8 cellular contexts compared by ENCODE assay signal in genomic region chrX:128142745-128143144, GRCh38.
"Had no signal": no experiment of that assay in that cellular context is flagged by ENCODE, and none has a peak within 500 bp of the region (broad histone marks: within the 10 kb centered on the region; RNA-seq: fewer than 3 reads in every experiment).

No MANE protein-coding gene starts in this region.

- H3K4me2 ChIP-seq: GM23338 had no signal

- H3K27ac Mint-ChIP-seq: GM23338, H9, IgD-negative memory B cell had no signal

- H3K27me3 Mint-ChIP-seq: IgD-negative memory B cell had no signal

- H3K4me3 ChIP-seq: GM23338 had no signal

- H3K4me1 Mint-ChIP-seq: GM23338, H9, IgD-negative memory B cell had no signal

- ATAC-seq: GM23338, HepG2 had no signal

- DNase-seq: H9, HCEC 1CT had no signal

- H3K4me3 Mint-ChIP-seq: GM23338, H9, IgD-negative memory B cell had no signal

- H3K27ac ChIP-seq: HL-60 had no signal

- H2AFZ ChIP-seq: GM23338 had no signal

- FAIRE-seq: H1, H54, HepG2 had no signal
